ENCODE assay signal across 20 cellular contexts in the genomic region with DNA sequence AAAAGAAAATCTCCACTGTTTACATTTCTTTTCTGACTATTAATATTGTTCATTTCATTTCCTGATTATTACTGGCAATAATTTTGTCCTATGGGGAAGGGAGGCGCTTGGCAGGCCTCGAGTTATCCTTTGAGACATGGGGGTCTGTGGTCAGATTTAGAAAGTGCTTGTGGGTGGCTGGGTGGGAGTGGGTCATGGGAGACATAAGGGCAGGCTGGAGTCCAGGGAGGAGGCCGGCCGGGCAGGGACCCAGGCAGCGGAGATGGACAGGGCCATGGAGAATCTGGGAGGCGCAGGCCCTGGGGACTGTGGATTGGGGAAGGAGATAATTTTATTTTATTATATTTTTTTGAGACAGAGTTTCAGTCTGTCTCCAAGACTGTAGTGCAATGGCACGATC. TPM values are rescaled to one million over a fixed set of nuclear protein-coding genes. Genes with fewer than 3 reads are reported as not detected.
A peak's percentile ranks its signal among the peaks of the same experiment; 100 is the strongest.
DNase-seq lines count a peak whose midpoint lies in the region; ATAC-seq and TF ChIP-seq lines count a peak whose summit lies in the region.
"Had no signal": no experiment of that assay in that cellular context is flagged by ENCODE, and none has a peak within 500 bp of the region (broad histone marks: within the 10 kb centered on the region; RNA-seq: fewer than 3 reads in every experiment).

No MANE protein-coding gene starts in this region.

- intact Hi-C loops in heart left ventricle (cut with DNase I): loop anchor here in 1 of 10 donors (2.0 kb wide), 1 partner anchor 39 kb away; no protein-coding TSS in a partner anchor
- intact Hi-C loops in Right ventricle myocardium inferior (cut with DNase I): no loop called here
- intact Hi-C loops in left ventricle myocardium inferior (cut with micrococcal nuclease): no loop called here

- H3K27me3 Mint-ChIP-seq in osteocyte (ENCODE audit: unreplicated experiment): no peaks in the 10 kb centered on the region
- no peaks in the 10 kb centered on the region for H3K27me3 Mint-ChIP-seq in T-helper 2 cell treated with Interferon-gamma antibody and Interleukin-4, amounts not matched to agents 5 μg/mL and 100 μg/mL, for 36 hours (ENCODE audit: low read depth)

- no peak for TF ChIP-seq POLR2A in heart left ventricle (IDR thresholded peaks at IDR 0.05)

- H3K9me3 Mint-ChIP-seq in osteocyte (ENCODE audit: unreplicated experiment): no peaks in the 10 kb centered on the region
- H3K9me3 Mint-ChIP-seq in T-helper 2 cell treated with Interferon-gamma antibody and Interleukin-4, amounts not matched to agents 5 μg/mL and 100 μg/mL, for 36 hours: no peaks in the 10 kb centered on the region
- H3K9me3 Mint-ChIP-seq: activated CD4-positive, alpha-beta T cell treated with anti-CD3 and anti-CD28 coated beads, Interleukin-2, amount 10 ng/mL, durations not matched to agents 7 days and 5 days had no signal

- DNase-seq in heart left ventricle: peak in 4 of 5 donors; percentile 48 to 85 (median 58)
- DNase-seq in Right ventricle myocardium inferior (ENCODE audit: missing footprints): no peak
- peak; percentile 61 for DNase-seq in left ventricle myocardium inferior
- DNase-seq in osteocyte (ENCODE audit: extremely low spot score, unreplicated experiment): no peak
- DNase-seq in T-helper 2 cell treated with Interferon-gamma antibody and Interleukin-4, amounts not matched to agents 5 μg/mL and 100 μg/mL, for 36 hours (ENCODE audit: low spot score): no peak
- no peak for DNase-seq in activated T-cell treated with anti-CD3 and anti-CD28 coated beads, Interleukin-2, amount 50 U/mL, for 1 hour
- DNase-seq: activated CD4-positive, alpha-beta T cell treated with anti-CD3 and anti-CD28 coated beads, Interleukin-2, amount 10 ng/mL, durations not matched to agents 7 days and 5 days; activated naive CD4-positive, alpha-beta T cell; amygdala; foreskin keratinocyte; left cardiac atrium; MG63; NCI-H146; NCI-H82; stimulated activated CD4-positive, alpha-beta T cell treated with anti-CD3 and anti-CD28 coated beads, Interleukin-4, amount 100 ng/mL, for 4 hours; substantia nigra had no signal

- H3K4me3 ChIP-seq in heart left ventricle: no peak overlapping the region
- H3K4me3 ChIP-seq in left ventricle myocardium inferior: no peak overlapping the region
- H3K4me3 ChIP-seq: MG63 had no signal

- H3K9me3 ChIP-seq in heart left ventricle (no peaks in the 10 kb centered on the region), left ventricle myocardium inferior (replicated peaks) (no peaks in the 10 kb centered on the region)
- H3K9me3 ChIP-seq: MG63 had no signal

- 68 to 75% (median 70%) methylated on average over 7 of the region's 7 CpGs for WGBS in heart left ventricle, 4 donors

- no peak overlapping the region for H3K4me3 Mint-ChIP-seq in osteocyte (ENCODE audit: unreplicated experiment)
- no peak overlapping the region for H3K4me3 Mint-ChIP-seq in T-helper 2 cell treated with Interferon-gamma antibody and Interleukin-4, amounts not matched to agents 5 μg/mL and 100 μg/mL, for 36 hours
- H3K4me3 Mint-ChIP-seq: activated CD4-positive, alpha-beta T cell treated with anti-CD3 and anti-CD28 coated beads, Interleukin-2, amount 10 ng/mL, durations not matched to agents 7 days and 5 days had no signal

- TF ChIP-seq CTCF in heart left ventricle (IDR thresholded peaks at IDR 0.05) (no peak), left ventricle myocardium inferior (IDR thresholded peaks at IDR 0.05; ENCODE audit: borderline replicate concordance) (no peak), osteocyte (IDR thresholded peaks at IDR 0.05) (no peak)

- H3K36me3 Mint-ChIP-seq in osteocyte (ENCODE audit: unreplicated experiment): no peaks in the 10 kb centered on the region
- no peaks in the 10 kb centered on the region for H3K36me3 Mint-ChIP-seq in T-helper 2 cell treated with Interferon-gamma antibody and Interleukin-4, amounts not matched to agents 5 μg/mL and 100 μg/mL, for 36 hours (ENCODE audit: low read depth)

- H3K36me3 ChIP-seq in heart left ventricle (no peaks in the 10 kb centered on the region), left ventricle myocardium inferior (no peaks in the 10 kb centered on the region)
- H3K36me3 ChIP-seq: MG63 had no signal

- peak overlapping the region; percentile 92 for H3K27ac Mint-ChIP-seq in osteocyte (ENCODE audit: unreplicated experiment)
- no peak overlapping the region for H3K27ac Mint-ChIP-seq in T-helper 2 cell treated with Interferon-gamma antibody and Interleukin-4, amounts not matched to agents 5 μg/mL and 100 μg/mL, for 36 hours

- H3K4me1 Mint-ChIP-seq in osteocyte (ENCODE audit: unreplicated experiment): peaks cover 53% of the 10 kb centered on the region
- H3K4me1 Mint-ChIP-seq in T-helper 2 cell treated with Interferon-gamma antibody and Interleukin-4, amounts not matched to agents 5 μg/mL and 100 μg/mL, for 36 hours (ENCODE audit: low read depth): peaks cover 3% of the 10 kb centered on the region

- no peak for ATAC-seq in heart left ventricle
- no peak for ATAC-seq in Right ventricle myocardium inferior
- no peak for ATAC-seq in GM18858 (IDR thresholded peaks at IDR 0.05; ENCODE audit: unreplicated experiment)
- ATAC-seq in GM18498 (IDR thresholded peaks at IDR 0.05; ENCODE audit: unreplicated experiment): no peak
- ATAC-seq: foreskin keratinocyte, HepG2 had no signal

- H3K27ac ChIP-seq in heart left ventricle (peak overlapping the region; percentile 39 to 85 (median 62)), left ventricle myocardium inferior (replicated peaks) (peak overlapping the region; percentile 77)
- H3K27ac ChIP-seq: C4-2B, foreskin keratinocyte had no signal

- H3K4me1 ChIP-seq in heart left ventricle (peaks cover 0 to 42% (median 12%) of the 10 kb centered on the region in 12 donors), left ventricle myocardium inferior (peaks cover 33% of the 10 kb centered on the region)

- H3K27me3 ChIP-seq in heart left ventricle (no peaks in the 10 kb centered on the region), left ventricle myocardium inferior (ENCODE audit: low read depth) (peaks cover 6% of the 10 kb centered on the region)
- H3K27me3 ChIP-seq: foreskin keratinocyte, MG63 had no signal

RNA-seq across cellular contexts. Expression of a gene that starts 40.1 kb away (rescaled TPM):
- total RNA-seq in heart left ventricle (100 to 1,000 TPM; 101 to 319 (median 212) TPM), Right ventricle myocardium inferior (324 TPM), left ventricle myocardium inferior (260 TPM), osteocyte (85.9 and 93.6 TPM in 2 replicates)
- 100 to 1,000 TPM in 1 of 2 donors, 10 to 100 TPM in 1; 95.0 to 121 TPM for polyA plus RNA-seq in heart left ventricle

RNA-seq across cellular contexts. Expression of a gene that starts 49.1 kb away (rescaled TPM):
- total RNA-seq in heart left ventricle (10 to 100 TPM in 5 of 9 donors, 1 to 10 TPM in 4; 7.3 to 29.1 (median 10.6) TPM), Right ventricle myocardium inferior (16.8 TPM), left ventricle myocardium inferior (14.7 TPM), osteocyte (63.2 and 67.1 TPM in 2 replicates)
- polyA plus RNA-seq in heart left ventricle: 10 to 100 TPM in 1 of 2 donors, 1 to 10 TPM in 1; 8.4 to 11.7 TPM

Comparison
In these comparisons a context has a peak if more than half of its experiments do, and no peak if none do; other contexts are left out.
1. DNase-seq: peak in heart left ventricle (4 of 5) and left ventricle myocardium inferior (single experiment); none in Right ventricle myocardium inferior (single experiment), osteocyte (single experiment), T-helper 2 cell treated with Interferon-gamma antibody and Interleukin-4, amounts not matched to agents 5 μg/mL and 100 μg/mL, for 36 hours (single experiment) and activated T-cell treated with anti-CD3 and anti-CD28 coated beads, Interleukin-2, amount 50 U/mL, for 1 hour (single experiment).